In the genomic region with DNA sequence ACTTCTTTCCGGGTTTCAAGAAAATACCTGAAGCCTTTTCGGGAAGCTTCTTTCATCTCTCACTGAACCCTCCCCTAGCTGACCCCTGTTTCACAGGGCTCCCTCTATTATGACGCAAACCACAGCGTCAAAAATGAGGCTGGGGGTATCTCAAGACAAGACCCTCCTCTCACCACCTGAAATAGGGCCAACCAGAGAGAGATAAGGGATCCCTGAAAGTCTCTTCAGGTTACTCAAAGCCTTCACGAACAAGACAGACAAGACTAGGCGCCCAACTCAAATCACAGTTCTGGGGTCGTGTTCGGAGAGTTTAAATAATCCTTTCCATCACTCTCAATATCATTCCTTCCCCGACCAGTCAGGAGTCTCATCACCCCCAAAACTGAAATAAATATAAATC, we compare ENCODE assay signal across 8 cellular contexts. TPM values are rescaled to one million over a fixed set of nuclear protein-coding genes. Genes with fewer than 3 reads are reported as not detected.
DNase-seq lines count a peak whose midpoint lies in the region; ATAC-seq and TF ChIP-seq lines count a peak whose summit lies in the region.

No MANE protein-coding gene starts in this region.

- TF ChIP-seq POLR2A in erythroblast (IDR thresholded peaks at IDR 0.05; ENCODE audit: low read length) = no peak

- no peaks in the 10 kb centered on the region for H3K27me3 Mint-ChIP-seq in progenitor cell of endocrine pancreas

- no TSS peak for BruUV-seq in PC-9 (replicated peaks; lab: Mats Ljungman, UMichigan)

- peaks cover 19% of the 10 kb centered on the region for H3K79me2 ChIP-seq in PC-9 (ENCODE audit: low read depth)

- H3K4me3 Mint-ChIP-seq in progenitor cell of endocrine pancreas (ENCODE audit: low read depth) = peak overlapping the region; percentile 92

- H4K20me1 ChIP-seq in PC-9 (ENCODE audit: insufficient read depth) = no peaks in the 10 kb centered on the region

- intact Hi-C loops in PC-9 (cut with micrococcal nuclease; ENCODE audit: unreplicated experiment) = loop anchor here (5.0 kb wide), 1 partner anchor 399 kb away; the partner anchor contains the start of gene TSR2

- H3K4me2 ChIP-seq in PC-9 = peak overlapping the region; percentile 75

- no peaks in the 10 kb centered on the region; the same call in 1 of the 2 replicates for H3K36me3 ChIP-seq in PC-9 (ENCODE audit: low read depth)

- no peaks in the 10 kb centered on the region for H3K9me3 ChIP-seq in PC-9 (ENCODE audit: insufficient read depth, low read depth)

- H3K4me1 ChIP-seq in PC-9 (replicated peaks; ENCODE audit: insufficient read depth) = peaks cover 17% of the 10 kb centered on the region

- H3F3A ChIP-seq in PC-9 (ENCODE audit: insufficient read depth, low read depth) = peaks cover 5% of the 10 kb centered on the region; the same call in 1 of the 2 replicates

- H3K9me2 ChIP-seq in PC-9 (ENCODE audit: insufficient read depth) = no peaks in the 10 kb centered on the region

- TF ChIP-seq CTCF in PC-9 (conservative IDR thresholded peaks at IDR 0.05) = peak; percentile 23; the same call in 1 of the 2 replicates
- TF ChIP-seq CTCF in progenitor cell of endocrine pancreas (IDR thresholded peaks at IDR 0.05; ENCODE audit: unreplicated experiment) = no peak

- no peak for ATAC-seq in GM18517 (IDR thresholded peaks at IDR 0.05; ENCODE audit: unreplicated experiment)
- no peak for ATAC-seq in HG02970 (IDR thresholded peaks at IDR 0.05; ENCODE audit: low FRiP score, unreplicated experiment)

- no peaks in the 10 kb centered on the region for H3K36me3 Mint-ChIP-seq in progenitor cell of endocrine pancreas (ENCODE audit: insufficient read depth)

- DNase-seq in EL (peak; percentile 2), PC-9 (no peak), erythroblast (lab: John Stamatoyannopoulos, UW) (peak; percentile 17 to 41), progenitor cell of endocrine pancreas (ENCODE audit: low spot score, unreplicated experiment) (no peak), AML-193 (lab: John Stamatoyannopoulos, UW) (no peak), NOMO-1 treated with dmso at 0.1 percent for 144 hours (lab: John Stamatoyannopoulos, UW; ENCODE audit: unreplicated experiment) (no peak)

- peaks cover 9% of the 10 kb centered on the region for H3K4me1 Mint-ChIP-seq in progenitor cell of endocrine pancreas (ENCODE audit: low read depth)

- H3K27ac Mint-ChIP-seq in progenitor cell of endocrine pancreas = peak overlapping the region; percentile 99

- peaks cover 18% of the 10 kb centered on the region for H3K9me3 Mint-ChIP-seq in progenitor cell of endocrine pancreas (ENCODE audit: low read depth)

- H3K27me3 ChIP-seq in PC-9 (ENCODE audit: insufficient read depth, low read depth) = no peaks in the 10 kb centered on the region

- H3K4me3 ChIP-seq in PC-9 = peak overlapping the region; percentile 96

- H3K27ac ChIP-seq in PC-9 = peak overlapping the region; percentile 98

- CTCF ChIA-PET in PC-9 (lab: Charles Lee) = interaction anchor here (0.6 to 1.1 kb wide), 5 partner anchors 25 to 764 kb away, joined by 3 to 14 read pairs (median 10); no protein-coding TSS in a partner anchor

- peak overlapping the region; percentile 93 for H2AFZ ChIP-seq in PC-9

- POLR2A ChIA-PET in PC-9 (lab: Charles Lee; ENCODE audit: unreplicated experiment) = interaction anchor here (0.6 to 0.7 kb wide), 3 partner anchors 31 to 329 kb away, joined by 3 to 4 read pairs (median 4); partner anchors contain the start of gene FAM120C

RNA-seq across cellular contexts. Expression of gene PHF8, which starts 1.2 kb away (rescaled TPM):
- 40.0 and 56.4 TPM in 2 replicates for total RNA-seq in PC-9 (2021)
- 43.5 and 47.8 TPM in 2 replicates for total RNA-seq in progenitor cell of endocrine pancreas

Comparison
In these comparisons a context has a peak if more than half of its experiments do, and no peak if none do; other contexts are left out.
1. DNase-seq: peak in EL (single experiment) and erythroblast (2 of 2); none in PC-9 (0 of 2), progenitor cell of endocrine pancreas (single experiment), AML-193 (0 of 2) and NOMO-1 treated with dmso at 0.1 percent for 144 hours (single experiment).